Comparison of ENCODE assay signal across 19 cellular contexts in the genomic region with DNA sequence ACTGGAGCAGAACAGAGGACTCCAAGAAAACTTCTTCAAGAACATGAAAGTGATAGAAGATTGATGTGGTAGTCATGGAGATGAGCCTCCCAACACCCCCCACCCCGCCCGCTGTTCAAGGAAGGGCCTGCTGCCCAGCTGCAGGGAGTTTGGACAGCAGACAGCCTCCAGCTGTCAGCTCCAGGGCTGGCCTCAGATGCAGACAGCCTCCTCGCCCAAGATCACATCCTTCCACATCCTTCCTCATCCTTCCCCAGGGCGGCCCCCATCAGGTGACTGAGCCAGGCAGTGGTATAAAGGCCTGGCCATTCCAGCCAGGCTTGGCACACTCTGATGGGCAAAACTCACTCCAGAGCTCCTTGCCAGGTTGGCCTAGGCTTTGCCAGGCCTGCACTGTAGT. TPM values are rescaled to one million over a fixed set of nuclear protein-coding genes. Genes with fewer than 3 reads are reported as not detected.
DNase-seq lines count a peak whose midpoint lies in the region; ATAC-seq, FAIRE-seq and TF ChIP-seq lines count a peak whose summit lies in the region.
"Had no signal": no experiment of that assay in that cellular context is flagged by ENCODE, and none has a peak within 500 bp of the region (broad histone marks: within the 10 kb centered on the region; RNA-seq: fewer than 3 reads in every experiment).

No MANE protein-coding gene starts in this region.

- no peaks in the 10 kb centered on the region for H3K27me3 ChIP-seq in breast epithelium
- H3K27me3 ChIP-seq in mammary epithelial cell (ENCODE audit: insufficient read depth, low read length): no peaks in the 10 kb centered on the region
- H3K27me3 ChIP-seq in A673 (replicated peaks; ENCODE audit: insufficient read depth, low read depth, low read length, poor library complexity): no peaks in the 10 kb centered on the region
- H3K27me3 ChIP-seq: Peyer's patch had no signal

- no peaks in the 10 kb centered on the region for H4K20me1 ChIP-seq in mammary epithelial cell (ENCODE audit: insufficient read depth, low read length)

- no peak for ATAC-seq in stimulated activated effector memory CD8-positive, alpha-beta T cell treated with anti-CD3 and anti-CD28 coated beads, Interleukin-12 subunit alpha, Interleukin-12 subunit beta, amount 100 ng/mL, for 72 hours
- ATAC-seq: HepG2 had no signal

- H3K4me1 ChIP-seq in breast epithelium: no peaks in the 10 kb centered on the region
- peaks cover 16% of the 10 kb centered on the region for H3K4me1 ChIP-seq in mammary epithelial cell (ENCODE audit: insufficient read depth, low read length)
- H3K4me1 ChIP-seq in kidney (ENCODE audit: control insufficient read depth in 1 of 2, insufficient read depth in 1 of 2, low read depth in 1 of 2, low read length in 2 of 2): peaks cover 0 to 4% of the 10 kb centered on the region in 2 donors
- H3K4me1 ChIP-seq in A673 (ENCODE audit: insufficient read depth, low read length, poor library complexity, severe bottlenecking): peaks cover 15% of the 10 kb centered on the region

- H3K4me3 ChIP-seq in breast epithelium (no peak overlapping the region), mammary epithelial cell (replicated peaks in 1 of 3; ENCODE audit: insufficient read depth in 1 of 3, low read depth in 2 of 3, low read length in 3 of 3) (no peak overlapping the region), kidney (ENCODE audit: low read length in 2 of 2) (no peak overlapping the region), A673 (ENCODE audit: low read depth, low read length, poor library complexity, severe bottlenecking) (no peak overlapping the region)
- H3K4me3 ChIP-seq: Peyer's patch had no signal

- no peak overlapping the region for H3K4me2 ChIP-seq in mammary epithelial cell (ENCODE audit: insufficient read depth, low read depth, low read length)
- H3K4me2 ChIP-seq: KMS-11 had no signal

- no peak for FAIRE-seq in kidney (lab: Jason Lieb, UNC)
- FAIRE-seq: HepG2 had no signal

- H3K9me3 ChIP-seq in breast epithelium: no peaks in the 10 kb centered on the region
- H3K9me3 ChIP-seq in mammary epithelial cell (replicated peaks; ENCODE audit: insufficient read depth, low read length): no peaks in the 10 kb centered on the region
- no peaks in the 10 kb centered on the region for H3K9me3 ChIP-seq in kidney (ENCODE audit: control insufficient read depth in 1 of 2, low read length in 2 of 2)
- H3K9me3 ChIP-seq in A673 (ENCODE audit: low read depth, low read length, poor library complexity, severe bottlenecking): no peaks in the 10 kb centered on the region
- H3K9me3 ChIP-seq: Peyer's patch had no signal

- no peaks in the 10 kb centered on the region for H3K27me3 Mint-ChIP-seq in activated CD4-positive, alpha-beta T cell treated with anti-CD3 and anti-CD28 coated beads, Interleukin-2, amount 10 ng/mL, durations not matched to agents 24 days and 14 days
- peaks cover 9% of the 10 kb centered on the region for H3K27me3 Mint-ChIP-seq in progenitor cell of endocrine pancreas
- H3K27me3 Mint-ChIP-seq: B cell; CD4-positive, alpha-beta T cell had no signal

- 35% methylated on average over 4 of the region's 4 CpGs for WGBS in mammary epithelial cell (ENCODE audit: low coverage, missing lambda C conversion rate)

- TF ChIP-seq CTCF in breast epithelium (IDR thresholded peaks at IDR 0.05) (no peak), mammary epithelial cell (conservative IDR thresholded peaks at IDR 0.05 in 1 of 2, IDR thresholded peaks at IDR 0.05 in 1 of 2; ENCODE audit: extremely low read depth in 1 of 2, insufficient read depth in 1 of 2, low read depth in 1 of 2, low read length in 2 of 2) (no peak), RWPE1 (conservative IDR thresholded peaks at IDR 0.05; ENCODE audit: low read depth) (no peak), kidney (IDR thresholded peaks at IDR 0.05; ENCODE audit: borderline replicate concordance, extremely low read depth, insufficient read depth) (no peak), A673 (conservative IDR thresholded peaks at IDR 0.05; ENCODE audit: low read depth, low read length) (no peak), progenitor cell of endocrine pancreas (IDR thresholded peaks at IDR 0.05; ENCODE audit: unreplicated experiment) (no peak)

- H3K79me2 ChIP-seq in mammary epithelial cell (ENCODE audit: insufficient read depth, low read length): no peaks in the 10 kb centered on the region

- H3K4me3 Mint-ChIP-seq in stimulated activated effector memory CD8-positive, alpha-beta T cell treated with anti-CD3 and anti-CD28 coated beads, Interleukin-12 subunit alpha, Interleukin-12 subunit beta, amount 100 ng/mL, for 72 hours: no peak overlapping the region
- H3K4me3 Mint-ChIP-seq in activated CD4-positive, alpha-beta T cell treated with anti-CD3 and anti-CD28 coated beads, Interleukin-2, amount 10 ng/mL, durations not matched to agents 24 days and 14 days: no peak overlapping the region
- H3K4me3 Mint-ChIP-seq in progenitor cell of endocrine pancreas (ENCODE audit: low read depth): no peak overlapping the region
- H3K4me3 Mint-ChIP-seq: B cell; CD4-positive, alpha-beta T cell had no signal

- H3K27ac Mint-ChIP-seq in stimulated activated effector memory CD8-positive, alpha-beta T cell treated with anti-CD3 and anti-CD28 coated beads, Interleukin-12 subunit alpha, Interleukin-12 subunit beta, amount 100 ng/mL, for 72 hours: peak overlapping the region; percentile 67
- H3K27ac Mint-ChIP-seq in activated CD4-positive, alpha-beta T cell treated with anti-CD3 and anti-CD28 coated beads, Interleukin-2, amount 10 ng/mL, durations not matched to agents 24 days and 14 days: no peak overlapping the region
- H3K27ac Mint-ChIP-seq in progenitor cell of endocrine pancreas: no peak overlapping the region
- H3K27ac Mint-ChIP-seq: CD4-positive, alpha-beta T cell had no signal

- BruUV-seq in mammary epithelial cell (replicated peaks; lab: Mats Ljungman, UMichigan) (no TSS peak), A673 (replicated peaks; lab: Mats Ljungman, UMichigan) (no TSS peak)

- peak overlapping the region; percentile 17 to 20 for H3K27ac ChIP-seq in breast epithelium
- no peak overlapping the region for H3K27ac ChIP-seq in mammary epithelial cell (ENCODE audit: insufficient read depth, low read depth, low read length)
- 0 out of 2 replicates have a peak overlapping the region, but pooled peaks have one; percentile 5 for H3K27ac ChIP-seq in RWPE1
- H3K27ac ChIP-seq in kidney (ENCODE audit: low read depth in 2 of 2, low read length in 2 of 2): no peak overlapping the region
- H3K27ac ChIP-seq in A673 (ENCODE audit: low read depth, low read length, poor library complexity, severe bottlenecking): no peak overlapping the region
- H3K27ac ChIP-seq: KMS-11, Peyer's patch had no signal

- intact Hi-C loops in breast epithelium (cut with DNase I; ENCODE audit: low total_unique reads) (no loop called here), mammary epithelial cell (cut with micrococcal nuclease) (no loop called here), kidney (cut with DNase I) (no loop called here), A673 (cut with micrococcal nuclease; ENCODE audit: unreplicated experiment) (no loop called here)
- intact Hi-C loops in activated CD4-positive, alpha-beta T cell treated with anti-CD3 and anti-CD28 coated beads, Interleukin-2, amount 10 ng/mL, durations not matched to agents 24 days and 14 days (cut with micrococcal nuclease): no loop called here

- DNase-seq in breast epithelium (ENCODE audit: low spot score in 2 of 2): peak in 1 of 2 donors; percentile 27
- no peak for DNase-seq in mammary epithelial cell
- no peak for DNase-seq in RWPE1 (ENCODE audit: low spot score)
- DNase-seq in kidney: peak; percentile 67
- no peak for DNase-seq in stimulated activated effector memory CD8-positive, alpha-beta T cell treated with anti-CD3 and anti-CD28 coated beads, Interleukin-12 subunit alpha, Interleukin-12 subunit beta, amount 100 ng/mL, for 72 hours (ENCODE audit: low spot score in 2 of 2)
- DNase-seq in activated CD4-positive, alpha-beta T cell treated with anti-CD3 and anti-CD28 coated beads, Interleukin-2, amount 10 ng/mL, durations not matched to agents 24 days and 14 days: no peak
- DNase-seq in A673 (ENCODE audit: low spot score): no peak
- DNase-seq in progenitor cell of endocrine pancreas (ENCODE audit: low spot score, unreplicated experiment): no peak
- DNase-seq: ACHN; CD4-positive, alpha-beta T cell; EL; GOT3; NCI-H1092; NCI-H510A treated with DMSO at 0.1 percent for 48 hours; SHP77 treated with DMSO at 0.1 percent for 48 hours had no signal

- no peaks in the 10 kb centered on the region for H3K36me3 Mint-ChIP-seq in stimulated activated effector memory CD8-positive, alpha-beta T cell treated with anti-CD3 and anti-CD28 coated beads, Interleukin-12 subunit alpha, Interleukin-12 subunit beta, amount 100 ng/mL, for 72 hours
- H3K36me3 Mint-ChIP-seq in activated CD4-positive, alpha-beta T cell treated with anti-CD3 and anti-CD28 coated beads, Interleukin-2, amount 10 ng/mL, durations not matched to agents 24 days and 14 days (ENCODE audit: low read depth): no peaks in the 10 kb centered on the region
- H3K36me3 Mint-ChIP-seq in progenitor cell of endocrine pancreas (ENCODE audit: insufficient read depth): no peaks in the 10 kb centered on the region

- dilution Hi-C loops in mammary epithelial cell (cut with HindIII; ENCODE audit: low sequenced_read_pairs): loop anchor here (5.0 kb wide), 2 partner anchors 40 to 95 kb away; no protein-coding TSS in a partner anchor

- H3K9me3 Mint-ChIP-seq in stimulated activated effector memory CD8-positive, alpha-beta T cell treated with anti-CD3 and anti-CD28 coated beads, Interleukin-12 subunit alpha, Interleukin-12 subunit beta, amount 100 ng/mL, for 72 hours: no peaks in the 10 kb centered on the region
- H3K9me3 Mint-ChIP-seq in activated CD4-positive, alpha-beta T cell treated with anti-CD3 and anti-CD28 coated beads, Interleukin-2, amount 10 ng/mL, durations not matched to agents 24 days and 14 days: no peaks in the 10 kb centered on the region
- no peaks in the 10 kb centered on the region for H3K9me3 Mint-ChIP-seq in progenitor cell of endocrine pancreas (ENCODE audit: low read depth)
- H3K9me3 Mint-ChIP-seq: CD4-positive, alpha-beta T cell had no signal

- no peaks in the 10 kb centered on the region for H3K4me1 Mint-ChIP-seq in stimulated activated effector memory CD8-positive, alpha-beta T cell treated with anti-CD3 and anti-CD28 coated beads, Interleukin-12 subunit alpha, Interleukin-12 subunit beta, amount 100 ng/mL, for 72 hours
- H3K4me1 Mint-ChIP-seq in activated CD4-positive, alpha-beta T cell treated with anti-CD3 and anti-CD28 coated beads, Interleukin-2, amount 10 ng/mL, durations not matched to agents 24 days and 14 days: peaks cover 5% of the 10 kb centered on the region
- no peaks in the 10 kb centered on the region for H3K4me1 Mint-ChIP-seq in progenitor cell of endocrine pancreas (ENCODE audit: low read depth)

- H3K36me3 ChIP-seq in breast epithelium: no peaks in the 10 kb centered on the region
- no peaks in the 10 kb centered on the region for H3K36me3 ChIP-seq in mammary epithelial cell (ENCODE audit: insufficient read depth, low read length)
- H3K36me3 ChIP-seq in kidney (ENCODE audit: control insufficient read depth in 1 of 2, insufficient read depth in 2 of 2, low read length in 2 of 2): no peaks in the 10 kb centered on the region
- H3K36me3 ChIP-seq in A673 (ENCODE audit: insufficient read depth, low read length, poor library complexity, severe bottlenecking): no peaks in the 10 kb centered on the region
- H3K36me3 ChIP-seq: Peyer's patch had no signal

- no peak overlapping the region for H3K9ac ChIP-seq in mammary epithelial cell (ENCODE audit: insufficient read depth, low read length)
- no peak overlapping the region for H3K9ac ChIP-seq in kidney (ENCODE audit: low read length in 2 of 2)
- H3K9ac ChIP-seq: KMS-11 had no signal

- in situ Hi-C loops in mammary epithelial cell (cut with MboI; ENCODE audit: low sequenced_read_pairs in 2 of 2): no loop called here

- POLR2A ChIA-PET in RWPE1 (lab: Yijun Ruan, JAX; ENCODE audit: low non-redundant PET) (no interaction called here), A673 (lab: Charles Lee; ENCODE audit: low non-redundant PET) (no interaction called here)

- no peak overlapping the region for H2AFZ ChIP-seq in mammary epithelial cell (ENCODE audit: low read depth, low read length)

- CTCF ChIA-PET in mammary epithelial cell (lab: Charles Lee; ENCODE audit: low non-redundant PET): no interaction called here
- CTCF ChIA-PET in RWPE1 (lab: Yijun Ruan, JAX): interaction anchor here (0.6 to 0.7 kb wide), 3 partner anchors 10 to 324 kb away, joined by 3 to 6 read pairs (median 4); no protein-coding TSS in a partner anchor
- CTCF ChIA-PET in A673 (lab: Charles Lee): no interaction called here

- TF ChIP-seq POLR2A in breast epithelium (IDR thresholded peaks at IDR 0.05): no peak

RNA-seq across cellular contexts. Expression of gene HMGN2, which starts 24.6 kb away (rescaled TPM):
- total RNA-seq in breast epithelium (100 to 1,000 TPM; 192 to 261 (median 204) TPM), mammary epithelial cell (100 to 1,000 TPM in 1 of 2 donors, 10 to 100 TPM in 1; 63.2 to 207 TPM), kidney (362 TPM), A673 (2021) (1,074 and 1,080 TPM in 2 replicates), progenitor cell of endocrine pancreas (444 and 446 TPM in 2 replicates)
- polyA plus RNA-seq in mammary epithelial cell (196 TPM), kidney (ENCODE audit: insufficient read depth, low read depth, low replicate concordance) (413 TPM)
- 114 TPM for polyA minus RNA-seq in mammary epithelial cell
- total RNA-seq in activated CD4-positive, alpha-beta T cell treated with anti-CD3 and anti-CD28 coated beads, Interleukin-2, amount 10 ng/mL, durations not matched to agents 24 days and 14 days: 528 and 545 TPM in 2 replicates

RNA-seq across cellular contexts. Expression of gene RPS6KA1, which starts 32.7 kb away (rescaled TPM):
- total RNA-seq in breast epithelium (10 to 100 TPM; 12.5 to 43.0 (median 30.8) TPM), mammary epithelial cell (100 to 1,000 TPM; 107 to 142 TPM), kidney (58.1 TPM), A673 (2021) (6.3 and 8.8 TPM in 2 replicates), progenitor cell of endocrine pancreas (26.7 and 29.6 TPM in 2 replicates)
- polyA plus RNA-seq in mammary epithelial cell (103 TPM), kidney (ENCODE audit: insufficient read depth, low read depth, low replicate concordance) (39.5 TPM)
- polyA minus RNA-seq in mammary epithelial cell: 229 TPM
- 264 and 277 TPM in 2 replicates for total RNA-seq in activated CD4-positive, alpha-beta T cell treated with anti-CD3 and anti-CD28 coated beads, Interleukin-2, amount 10 ng/mL, durations not matched to agents 24 days and 14 days

Comparison
In these comparisons a context has a peak if more than half of its experiments do, and no peak if none do; other contexts are left out.
1. H3K27ac ChIP-seq: peak in breast epithelium (2 of 2) and RWPE1 (single experiment); none in mammary epithelial cell (single experiment), kidney (0 of 2) and A673 (single experiment).